10 cellular contexts compared by ENCODE assay signal in genomic region chr10:129740532-129741279, GRCh38.
"Had no signal": no experiment of that assay in that cellular context is flagged by ENCODE, and none has a peak within 500 bp of the region (broad histone marks: within the 10 kb centered on the region; RNA-seq: fewer than 3 reads in every experiment).

No MANE protein-coding gene starts in this region.

- H3K9me3 ChIP-seq: thoracic aorta, uterus had no signal

- H3K36me3 ChIP-seq: thoracic aorta, uterus had no signal

- H3K4me1 ChIP-seq: uterus had no signal

- FAIRE-seq: astrocyte, frontal cortex had no signal

- H3K4me3 ChIP-seq: thoracic aorta, uterus had no signal

- H3K27ac ChIP-seq: thoracic aorta, uterus had no signal

- DNase-seq: activated naive CD4-positive, alpha-beta T cell treated with anti-CD3 and anti-CD28 coated beads for 36 hours; activated T-cell treated with anti-CD3 and anti-CD28 coated beads for 4 hours; kidney glomerular epithelial cell; stimulated activated CD4-positive, alpha-beta T cell treated with anti-CD3 and anti-CD28 coated beads, Interleukin-4, amount 100 ng/mL, for 1 hour; stimulated activated CD8-positive, alpha-beta memory T cell treated with anti-CD3 and anti-CD28 coated beads, Interleukin-4, amount 100 ng/mL, for 48 hours; stimulated activated naive CD8-positive, alpha-beta T cell treated with anti-CD3 and anti-CD28 coated beads, Interleukin-15, Interleukin-2, amounts not matched to agents 100 U/mL and 50 U/mL, for 24 hours; uterus had no signal

- H3K27me3 ChIP-seq: uterus had no signal
